In the genomic region with DNA sequence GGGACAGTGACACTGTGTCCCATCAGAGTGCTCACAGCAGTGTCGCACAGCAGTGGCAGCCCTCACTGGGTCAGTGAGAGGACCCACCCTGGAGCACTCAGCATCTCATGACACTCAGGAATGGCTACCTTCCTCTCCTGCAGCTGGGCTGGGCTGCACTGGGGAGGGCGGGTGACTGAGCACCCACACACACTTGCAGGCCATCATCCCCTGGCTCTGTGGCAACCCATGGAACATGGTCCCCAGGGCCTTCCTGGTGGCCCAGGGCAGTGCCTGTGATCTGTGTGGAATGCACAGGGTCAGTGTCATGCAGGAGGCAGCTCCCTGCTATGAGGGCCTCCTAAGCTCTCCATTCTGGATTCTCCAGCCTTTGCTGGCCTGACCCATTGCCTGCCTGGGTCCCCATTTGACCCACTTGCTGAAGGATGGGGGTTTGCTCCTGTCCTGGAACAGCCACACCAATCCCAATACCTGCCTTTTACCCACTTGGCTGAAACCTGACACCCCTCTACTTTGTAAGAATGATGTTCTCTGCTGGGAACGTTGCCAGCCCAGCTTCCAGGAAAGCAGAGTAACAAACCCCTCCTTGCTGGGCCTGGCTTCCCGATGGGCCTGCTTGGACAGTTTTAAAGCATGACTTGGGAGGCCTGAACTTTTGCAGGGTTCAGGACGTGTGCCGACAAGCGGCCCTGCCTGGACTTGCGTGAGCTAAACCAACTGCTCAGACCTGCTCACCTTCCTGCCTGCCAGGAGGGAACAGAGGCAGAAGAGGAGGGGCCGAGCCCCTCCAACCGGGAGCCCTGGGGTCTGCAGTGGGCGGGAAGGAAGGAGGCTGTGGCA, we compare ENCODE assay signal across 8 cellular contexts. TPM values are rescaled to one million over a fixed set of nuclear protein-coding genes. Genes with fewer than 3 reads are reported as not detected.
DNase-seq lines count a peak whose midpoint lies in the region; ATAC-seq and TF ChIP-seq lines count a peak whose summit lies in the region.

No MANE protein-coding gene starts in this region.

- DNase-seq in HFF-Myc (ENCODE audit: extremely low read depth, low read depth) (peak; percentile 88), NCI-H748 treated with DMSO at 0.1 percent for 48 hours (lab: John Stamatoyannopoulos, UW) (peak; percentile 38), epithelial cell of esophagus (ENCODE audit: low read depth) (peak; percentile 100), BE2C (no peak)
- no peak for DNase-seq in activated naive CD4-positive, alpha-beta T cell treated with anti-CD3 and anti-CD28 coated beads, Interleukin-2, amount 10 ng/mL, durations not matched to agents 7 days and 5 days

- H3K27me3 ChIP-seq in muscle layer of colon (ENCODE audit: control insufficient read depth in 1 of 2, insufficient read depth in 2 of 2, low read length in 2 of 2) (no peaks in the 10 kb centered on the region), BE2C (no peaks in the 10 kb centered on the region)

- H3K9me3 Mint-ChIP-seq in activated T-helper 17 cell treated with anti-CD3 and anti-CD28 coated beads, Interleukin-2, amount 50 U/mL, for 72 hours: no peaks in the 10 kb centered on the region
- H3K9me3 Mint-ChIP-seq in activated naive CD4-positive, alpha-beta T cell treated with anti-CD3 and anti-CD28 coated beads, Interleukin-2, amount 10 ng/mL, durations not matched to agents 7 days and 5 days: no peaks in the 10 kb centered on the region

- H3K4me3 Mint-ChIP-seq in activated T-helper 17 cell treated with anti-CD3 and anti-CD28 coated beads, Interleukin-2, amount 50 U/mL, for 72 hours: no peak overlapping the region
- no peak overlapping the region for H3K4me3 Mint-ChIP-seq in activated naive CD4-positive, alpha-beta T cell treated with anti-CD3 and anti-CD28 coated beads, Interleukin-2, amount 10 ng/mL, durations not matched to agents 7 days and 5 days

- H3K27ac Mint-ChIP-seq in activated T-helper 17 cell treated with anti-CD3 and anti-CD28 coated beads, Interleukin-2, amount 50 U/mL, for 72 hours: no peak overlapping the region
- no peak overlapping the region for H3K27ac Mint-ChIP-seq in activated naive CD4-positive, alpha-beta T cell treated with anti-CD3 and anti-CD28 coated beads, Interleukin-2, amount 10 ng/mL, durations not matched to agents 7 days and 5 days

- CTCF ChIA-PET in activated naive CD4-positive, alpha-beta T cell treated with anti-CD3 and anti-CD28 coated beads, Interleukin-2, amount 10 ng/mL, durations not matched to agents 7 days and 5 days (lab: Charles Lee): no interaction called here

- H3K4me3 ChIP-seq in HFF-Myc (replicated peaks; ENCODE audit: low read depth, low read length) (no peak overlapping the region), epithelial cell of esophagus (ENCODE audit: low read length) (peak overlapping the region; percentile 28), muscle layer of colon (ENCODE audit: low read depth in 1 of 2, low read length in 2 of 2) (peak overlapping the region in 1 of 2 donors; percentile 37), BE2C (ENCODE audit: low read depth, low read length) (no peak overlapping the region)

- H3K36me3 ChIP-seq in muscle layer of colon (ENCODE audit: insufficient read depth, low read length) (no peaks in the 10 kb centered on the region), BE2C (no peaks in the 10 kb centered on the region)

- peak overlapping the region; percentile 54 for H3K9ac ChIP-seq in muscle layer of colon (ENCODE audit: low read length)

- H3K4me1 ChIP-seq in muscle layer of colon (ENCODE audit: insufficient read depth, low read length) (peaks cover 95% of the 10 kb centered on the region), BE2C (no peaks in the 10 kb centered on the region)

- peak overlapping the region; percentile 88 for H3K27ac ChIP-seq in muscle layer of colon (ENCODE audit: low read depth, low read length)

- ATAC-seq in activated T-helper 17 cell treated with anti-CD3 and anti-CD28 coated beads, Interleukin-2, amount 50 U/mL, for 72 hours (replicated peaks): no peak
- no peak for ATAC-seq in GM21390 (IDR thresholded peaks at IDR 0.05; ENCODE audit: unreplicated experiment)

- peaks cover 7% of the 10 kb centered on the region for H3K4me1 Mint-ChIP-seq in activated T-helper 17 cell treated with anti-CD3 and anti-CD28 coated beads, Interleukin-2, amount 50 U/mL, for 72 hours
- no peaks in the 10 kb centered on the region for H3K4me1 Mint-ChIP-seq in activated naive CD4-positive, alpha-beta T cell treated with anti-CD3 and anti-CD28 coated beads, Interleukin-2, amount 10 ng/mL, durations not matched to agents 7 days and 5 days

- H3K27me3 Mint-ChIP-seq in activated T-helper 17 cell treated with anti-CD3 and anti-CD28 coated beads, Interleukin-2, amount 50 U/mL, for 72 hours: no peaks in the 10 kb centered on the region
- no peaks in the 10 kb centered on the region for H3K27me3 Mint-ChIP-seq in activated naive CD4-positive, alpha-beta T cell treated with anti-CD3 and anti-CD28 coated beads, Interleukin-2, amount 10 ng/mL, durations not matched to agents 7 days and 5 days

- no peak for TF ChIP-seq CTCF in HFF-Myc (IDR thresholded peaks at IDR 0.05; ENCODE audit: low read depth, low read length, missing control alignments)
- TF ChIP-seq CTCF in epithelial cell of esophagus (IDR thresholded peaks at IDR 0.05; ENCODE audit: insufficient read depth, low read depth, low read length, missing control alignments): no peak
- TF ChIP-seq CTCF in BE2C (IDR thresholded peaks at IDR 0.05; ENCODE audit: low read depth, low read length): no peak

- H3K36me3 Mint-ChIP-seq in activated T-helper 17 cell treated with anti-CD3 and anti-CD28 coated beads, Interleukin-2, amount 50 U/mL, for 72 hours (ENCODE audit: low read depth): no peaks in the 10 kb centered on the region
- H3K36me3 Mint-ChIP-seq in activated naive CD4-positive, alpha-beta T cell treated with anti-CD3 and anti-CD28 coated beads, Interleukin-2, amount 10 ng/mL, durations not matched to agents 7 days and 5 days: no peaks in the 10 kb centered on the region

- H3K9me3 ChIP-seq in muscle layer of colon (ENCODE audit: low read length) (no peaks in the 10 kb centered on the region), BE2C (no peaks in the 10 kb centered on the region)

RNA-seq across cellular contexts. Expression of a gene that starts 13.7 kb away (rescaled TPM):
- polyA plus RNA-seq in BE2C (2012; ENCODE audit: insufficient read depth, insufficient read length, low read depth): 35.2 TPM
- total RNA-seq in activated T-helper 17 cell treated with anti-CD3 and anti-CD28 coated beads, Interleukin-2, amount 50 U/mL, for 72 hours: 1 to 10 TPM; 3.8 to 7.8 TPM

Comparison
In these comparisons a context has a peak if more than half of its experiments do, and no peak if none do; other contexts are left out.
1. DNase-seq: peak in HFF-Myc (single experiment), NCI-H748 treated with DMSO at 0.1 percent for 48 hours (single experiment) and epithelial cell of esophagus (single experiment); none in BE2C (single experiment) and activated naive CD4-positive, alpha-beta T cell treated with anti-CD3 and anti-CD28 coated beads, Interleukin-2, amount 10 ng/mL, durations not matched to agents 7 days and 5 days (single experiment).